ENCODE assay signal across 31 cellular contexts in the genomic region with DNA sequence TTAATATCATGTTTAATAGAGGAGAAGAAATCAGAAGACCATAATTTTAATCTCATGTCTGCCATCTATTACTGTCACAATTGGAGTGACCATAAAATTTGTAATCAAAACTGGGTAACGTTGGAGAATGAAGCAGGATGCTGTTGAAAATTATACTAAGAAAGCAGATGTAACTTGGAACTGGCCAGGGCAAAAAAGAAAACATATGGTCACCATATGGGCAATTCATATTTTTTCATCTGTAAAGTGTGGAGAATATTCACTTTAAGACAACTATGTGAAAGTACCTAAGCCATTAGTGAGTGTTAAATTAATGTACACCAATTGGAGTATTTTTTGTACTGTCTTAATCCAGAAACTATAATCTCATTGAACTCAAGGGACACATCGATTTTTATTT.
"Had no signal": no experiment of that assay in that cellular context is flagged by ENCODE, and none has a peak within 500 bp of the region (broad histone marks: within the 10 kb centered on the region; RNA-seq: fewer than 3 reads in every experiment).

No MANE protein-coding gene starts in this region.

- H3K4me3 ChIP-seq: ascending aorta, body of pancreas, breast epithelium, Peyer's patch had no signal

- H3K27ac ChIP-seq: ascending aorta, body of pancreas, Peyer's patch, RWPE1 had no signal

- DNase-seq: activated CD4-positive, alpha-beta T cell treated with anti-CD3 and anti-CD28 coated beads, Interleukin-2, amount 10 ng/mL, durations not matched to agents 24 days and 14 days; activated CD4-positive, alpha-beta T cell treated with anti-CD3 and anti-CD28 coated beads, Interleukin-2, amount 50 U/mL, for 4 hours; activated CD8-positive, alpha-beta T cell treated with anti-CD3 and anti-CD28 coated beads for 36 hours; activated effector memory CD4-positive, alpha-beta T cell treated with anti-CD3 and anti-CD28 coated beads, Interleukin-2, amount 50 U/mL, for 16 hours; activated naive CD4-positive, alpha-beta T cell; activated naive CD4-positive, alpha-beta T cell treated with anti-CD3 and anti-CD28 coated beads, Interleukin-2, amount 50 U/mL, for 16 hours; activated naive CD8-positive, alpha-beta T cell treated with anti-CD3 and anti-CD28 coated beads for 36 hours; activated T-cell treated with anti-CD3 and anti-CD28 coated beads, Interleukin-2, amount 50 U/mL, for 1 hour; activated T-cell treated with anti-CD3 and anti-CD28 coated beads, Interleukin-2, amount 50 U/mL, for 72 hours; amygdala; body of pancreas; NCI-H1048; NCI-H1105 treated with DMSO at 0.1 percent for 48 hours; NCI-H1436; NCI-H1694; NCI-H1930; NCI-H2081 treated with DMSO at 0.1 percent for 48 hours; NCI-H226; NCI-H446 treated with DMSO at 0.1 percent for 48 hours; NCI-H526; NCI-H748 treated with DMSO at 0.1 percent for 48 hours; NK-92 treated with Interleukin-12 subunit alpha and Interleukin-12 subunit beta, amount 100 ng/mL, for 24 hours; PC-3; Peyer's patch; SIG-M5; T1000 had no signal

- H3K4me1 ChIP-seq: ascending aorta, body of pancreas, breast epithelium, Peyer's patch had no signal

- H3K9me3 ChIP-seq: ascending aorta, body of pancreas, breast epithelium, Peyer's patch had no signal

- H3K36me3 ChIP-seq: ascending aorta, breast epithelium, Peyer's patch had no signal

- ATAC-seq: activated CD8-positive, alpha-beta T cell treated with anti-CD3 and anti-CD28 coated beads for 36 hours; activated T-cell treated with anti-CD3 and anti-CD28 coated beads, Interleukin-2, amount 50 U/mL, for 72 hours; activated T-helper 17 cell treated with anti-CD3 and anti-CD28 coated beads, Interleukin-2, amount 50 U/mL, for 72 hours; body of pancreas; PC-3; Right ventricle myocardium inferior had no signal

- H3K27me3 ChIP-seq: ascending aorta, body of pancreas, breast epithelium, Peyer's patch had no signal
